Comparison of ENCODE assay signal across 17 cellular contexts in genomic region chr10:71075066-71075758, GRCh38.
A peak's percentile ranks its signal among the peaks of the same experiment; 100 is the strongest.
DNase-seq lines count a peak whose midpoint lies in the region; ATAC-seq and TF ChIP-seq lines count a peak whose summit lies in the region.
"Had no signal": no experiment of that assay in that cellular context is flagged by ENCODE, and none has a peak within 500 bp of the region (broad histone marks: within the 10 kb centered on the region; RNA-seq: fewer than 3 reads in every experiment).

No MANE protein-coding gene starts in this region.

- H3K27ac ChIP-seq in PC-3 (ENCODE audit: low read length) (peak overlapping the region; percentile 50), heart left ventricle (no peak overlapping the region), spleen (no peak overlapping the region)
- H3K27ac ChIP-seq: KMS-11, transverse colon had no signal

- no peak overlapping the region for H3K9ac ChIP-seq in PC-3 (ENCODE audit: low read length)
- H3K9ac ChIP-seq: KMS-11 had no signal

- TF ChIP-seq CTCF in PC-3 (conservative IDR thresholded peaks at IDR 0.05; ENCODE audit: low read depth, low read length): no peak
- no peak for TF ChIP-seq CTCF in heart left ventricle (IDR thresholded peaks at IDR 0.05)
- no peak for TF ChIP-seq CTCF in spleen (IDR thresholded peaks at IDR 0.05 in 8 of 11, conservative IDR thresholded peaks at IDR 0.05 in 3 of 11)
- TF ChIP-seq CTCF in foreskin fibroblast (IDR thresholded peaks at IDR 0.05; ENCODE audit: low read depth, low read length): no peak

- intact Hi-C loops in PC-3 (cut with micrococcal nuclease): no loop called here
- intact Hi-C loops in heart left ventricle (cut with DNase I): loop anchor here in 3 of 10 donors (10.0 kb wide), 2 partner anchors 110 to 130 kb away; no protein-coding TSS in a partner anchor
- intact Hi-C loops in spleen (cut with DNase I; ENCODE audit: low total_unique reads): loop anchor here (10.0 kb wide), 1 partner anchor 110 kb away; no protein-coding TSS in a partner anchor

- WGBS in heart left ventricle, 4 donors: 15 to 41% (median 34%) methylated on average over 6 to 9 of the region's 9 CpGs
- WGBS in spleen, 5 donors: 48 to 79% (median 69%) methylated on average over 7 to 9 of the region's 9 CpGs

- ATAC-seq in PC-3 (peak; percentile 15; the same call in 1 of the 2 replicates), heart left ventricle (peak; percentile 59 to 79 (median 68))
- ATAC-seq: activated CD8-positive, alpha-beta T cell treated with anti-CD3 and anti-CD28 coated beads, Interleukin-2, amount 10 ng/mL, durations not matched to agents 7 days and 5 days had no signal

- H3K4me3 ChIP-seq in PC-3 (ENCODE audit: low read length) (no peak overlapping the region), heart left ventricle (no peak overlapping the region), spleen (no peak overlapping the region), foreskin fibroblast (ENCODE audit: low read depth in 1 of 2, low read length in 2 of 2) (no peak overlapping the region)
- H3K4me3 ChIP-seq: lung, transverse colon had no signal

- no peaks in the 10 kb centered on the region for H4K20me1 ChIP-seq in PC-3 (ENCODE audit: low read length)

- no peaks in the 10 kb centered on the region for H3K36me3 ChIP-seq in PC-3 (ENCODE audit: low read depth, low read length)
- H3K36me3 ChIP-seq in heart left ventricle: no peaks in the 10 kb centered on the region
- no peaks in the 10 kb centered on the region for H3K36me3 ChIP-seq in spleen
- H3K36me3 ChIP-seq: transverse colon had no signal

- H3K4me1 ChIP-seq in PC-3 (ENCODE audit: insufficient read depth, low read length): peaks cover 16% of the 10 kb centered on the region
- peaks cover 0 to 32% (median 7%) of the 10 kb centered on the region in 12 donors for H3K4me1 ChIP-seq in heart left ventricle
- H3K4me1 ChIP-seq in spleen: peaks cover 0 to 4% (median 0%) of the 10 kb centered on the region in 6 donors
- H3K4me1 ChIP-seq: transverse colon had no signal

- H3K27me3 ChIP-seq in PC-3 (ENCODE audit: low read length): peaks cover 13% of the 10 kb centered on the region; the same call in 1 of the 2 replicates
- H3K27me3 ChIP-seq in heart left ventricle: no peaks in the 10 kb centered on the region
- H3K27me3 ChIP-seq in spleen (replicated peaks in 1 of 7): peaks cover 0 to 6% (median 0%) of the 10 kb centered on the region in 7 donors
- H3K27me3 ChIP-seq: transverse colon had no signal

- no peaks in the 10 kb centered on the region for H3K79me2 ChIP-seq in PC-3 (ENCODE audit: low read length)

- no TSS peak for BruUV-seq in PC-3 (replicated peaks; lab: Mats Ljungman, UMichigan)

- H3F3A ChIP-seq in PC-3 (ENCODE audit: low read length, unreplicated experiment): no peaks in the 10 kb centered on the region

- CTCF ChIA-PET in PC-3 (lab: Charles Lee): no interaction called here

- no peak overlapping the region for H2AFZ ChIP-seq in PC-3 (ENCODE audit: low read length)

- no peaks in the 10 kb centered on the region for H3K9me2 ChIP-seq in PC-3 (replicated peaks; ENCODE audit: low read length)

- peak; percentile 2 for DNase-seq in NCI-H446 treated with DMSO at 0.1 percent for 48 hours (lab: John Stamatoyannopoulos, UW)
- DNase-seq in NCI-H446 (lab: John Stamatoyannopoulos, UW): no peak
- no peak for DNase-seq in PC-3
- DNase-seq in heart left ventricle: peak in 4 of 5 donors; percentile 40 to 76 (median 61)
- peak; percentile 62 for DNase-seq in spleen
- DNase-seq in foreskin fibroblast: no peak
- DNase-seq in AG08396 (ENCODE audit: low spot score): no peak
- no peak for DNase-seq in hepatic stellate cell (ENCODE audit: low spot score)
- DNase-seq: activated CD8-positive, alpha-beta T cell treated with anti-CD3 and anti-CD28 coated beads, Interleukin-2, amount 10 ng/mL, durations not matched to agents 7 days and 5 days; activated naive CD4-positive, alpha-beta T cell treated with Interleukin-2 at 50 U/mL for 16 hours; central memory CD4-positive, alpha-beta T cell; hippocampal formation; NCI-H2171; T-helper 9 cell had no signal

- peak overlapping the region; percentile 23; the same call in 1 of the 2 replicates for H3K4me2 ChIP-seq in PC-3 (ENCODE audit: low read length)
- H3K4me2 ChIP-seq: KMS-11 had no signal

- POLR2A ChIA-PET in PC-3 (lab: Charles Lee; ENCODE audit: unreplicated experiment): no interaction called here

- H3K9me3 ChIP-seq in PC-3 (ENCODE audit: low read length) (no peaks in the 10 kb centered on the region), heart left ventricle (no peaks in the 10 kb centered on the region), spleen (no peaks in the 10 kb centered on the region)
- H3K9me3 ChIP-seq: transverse colon had no signal

- TF ChIP-seq POLR2A in heart left ventricle (IDR thresholded peaks at IDR 0.05) (no peak), spleen (IDR thresholded peaks at IDR 0.05) (no peak)

Comparison
In these comparisons a context has a peak if more than half of its experiments do, and no peak if none do; other contexts are left out.
1. DNase-seq: peak in NCI-H446 treated with DMSO at 0.1 percent for 48 hours (single experiment), heart left ventricle (4 of 5) and spleen (single experiment); none in NCI-H446 (0 of 2), PC-3 (single experiment), foreskin fibroblast (0 of 2), AG08396 (single experiment) and hepatic stellate cell (single experiment).